ENCODE assay signal across 8 cellular contexts in the genomic region with DNA sequence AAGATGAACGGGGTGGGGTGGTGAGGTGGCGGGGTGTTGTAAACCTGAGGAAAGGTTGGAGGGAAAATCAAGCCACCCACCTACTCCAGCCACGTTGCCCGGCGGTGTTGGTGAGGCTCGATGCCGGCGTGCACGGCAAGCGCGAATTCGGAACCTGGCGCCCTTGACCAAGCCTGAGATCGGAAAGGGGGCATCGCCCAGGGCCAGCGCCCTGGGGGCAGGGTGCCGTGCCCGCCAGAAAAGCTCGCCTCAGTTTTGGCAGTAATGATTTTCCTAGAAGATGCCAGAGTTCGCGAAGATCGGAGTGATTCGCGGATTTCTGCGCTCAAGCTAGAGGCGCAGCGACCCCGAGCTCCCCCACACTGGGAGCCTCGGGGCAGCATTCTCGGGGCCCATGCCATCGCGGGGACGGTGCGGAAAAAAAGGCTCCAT. TPM values are rescaled to one million over a fixed set of nuclear protein-coding genes. Genes with fewer than 3 reads are reported as not detected.
DNase-seq lines count a peak whose midpoint lies in the region; ATAC-seq and TF ChIP-seq lines count a peak whose summit lies in the region.

No MANE protein-coding gene starts in this region.

- DNase-seq in Right ventricle myocardium inferior (ENCODE audit: missing footprints) = peak; percentile 71
- DNase-seq in cardiac septum (ENCODE audit: low spot score) = no peak
- DNase-seq in fibroblast of pulmonary artery (ENCODE audit: low read depth) = peak; percentile 3
- DNase-seq in stimulated activated naive CD4-positive, alpha-beta T cell (lab: John Stamatoyannopoulos, UW) = no peak
- no peak for DNase-seq in RWPE1 (ENCODE audit: low spot score)

- H3K36me3 Mint-ChIP-seq in nephron (ENCODE audit: low read depth) = no peaks in the 10 kb centered on the region

- peaks cover 68% of the 10 kb centered on the region for H3K27me3 Mint-ChIP-seq in nephron (ENCODE audit: low read depth)

- TF ChIP-seq CTCF in fibroblast of pulmonary artery (IDR thresholded peaks at IDR 0.05; ENCODE audit: low read length, missing control alignments) (no peak), nephron (IDR thresholded peaks at IDR 0.05; ENCODE audit: unreplicated experiment in 3 of 3) (no peak), RWPE1 (conservative IDR thresholded peaks at IDR 0.05; ENCODE audit: low read depth) (no peak)

- H3K4me3 Mint-ChIP-seq in nephron = peak overlapping the region; percentile 81 to 88 (median 84)

- peak; percentile 14 for ATAC-seq in Right ventricle myocardium inferior
- no peak for ATAC-seq in GM18502 (IDR thresholded peaks at IDR 0.05; ENCODE audit: poor library complexity, unreplicated experiment)
- no peak for ATAC-seq in HG02623 (IDR thresholded peaks at IDR 0.05; ENCODE audit: unreplicated experiment)

- H3K4me3 ChIP-seq in fibroblast of pulmonary artery (replicated peaks; ENCODE audit: low read depth, low read length) = peak overlapping the region; percentile 58

- H3K4me1 Mint-ChIP-seq in nephron = peaks cover 18% of the 10 kb centered on the region

- POLR2A ChIA-PET in RWPE1 (lab: Yijun Ruan, JAX; ENCODE audit: low non-redundant PET) = no interaction called here

- H3K27ac Mint-ChIP-seq in nephron = peak overlapping the region in 2 of 3 experiments; percentile 22 to 31

- no peak overlapping the region for H3K27ac ChIP-seq in RWPE1

- CTCF ChIA-PET in RWPE1 (lab: Yijun Ruan, JAX) = no interaction called here

- no peaks in the 10 kb centered on the region for H3K9me3 Mint-ChIP-seq in nephron

- intact Hi-C loops in Right ventricle myocardium inferior (cut with DNase I) = loop anchor here (2.0 to 5.0 kb wide), 3 partner anchors 42 to 242 kb away; no protein-coding TSS in a partner anchor
- intact Hi-C loops in cardiac septum (cut with DNase I) = loop anchor here (5.0 to 10.0 kb wide), 5 partner anchors 77 to 314 kb away; no protein-coding TSS in a partner anchor

RNA-seq across cellular contexts. Expression of a gene that starts 0.8 kb away (rescaled TPM):
- total RNA-seq in Right ventricle myocardium inferior = 41.4 TPM
- 13.9 TPM for total RNA-seq in cardiac septum

Comparison
In these comparisons a context has a peak if more than half of its experiments do, and no peak if none do; other contexts are left out.
1. DNase-seq: peak in Right ventricle myocardium inferior (single experiment) and fibroblast of pulmonary artery (single experiment); none in cardiac septum (single experiment), stimulated activated naive CD4-positive, alpha-beta T cell (0 of 6) and RWPE1 (single experiment).